ENCODE assay signal across 8 cellular contexts in genomic region chr6:2791124-2792050, GRCh38. TPM values are rescaled to one million over a fixed set of nuclear protein-coding genes. Genes with fewer than 3 reads are reported as not detected.
DNase-seq lines count a peak whose midpoint lies in the region; ATAC-seq and TF ChIP-seq lines count a peak whose summit lies in the region.

No MANE protein-coding gene starts in this region.

- peak overlapping the region; percentile 88 for H3K9ac ChIP-seq in PC-3 (ENCODE audit: low read length)

- peaks cover 6% of the 10 kb centered on the region for H3K36me3 Mint-ChIP-seq in activated naive CD4-positive, alpha-beta T cell treated with anti-CD3 and anti-CD28 coated beads, Interleukin-2, amount 50 U/mL, for 24 hours

- no peaks in the 10 kb centered on the region for H4K20me1 ChIP-seq in PC-3 (ENCODE audit: low read length)

- H3K4me3 ChIP-seq in HL-60 (replicated peaks; ENCODE audit: insufficient read depth, low read length) = no peak overlapping the region
- no peak overlapping the region for H3K4me3 ChIP-seq in PC-3 (ENCODE audit: low read length)
- no peak overlapping the region for H3K4me3 ChIP-seq in aorta (ENCODE audit: low read length in 2 of 2)

- no peaks in the 10 kb centered on the region for H3K27me3 Mint-ChIP-seq in activated naive CD4-positive, alpha-beta T cell treated with anti-CD3 and anti-CD28 coated beads, Interleukin-2, amount 50 U/mL, for 24 hours

- H3K36me3 ChIP-seq in PC-3 (ENCODE audit: low read depth, low read length) (peaks cover 2% of the 10 kb centered on the region; the same call in 1 of the 2 replicates), aorta (ENCODE audit: control insufficient read depth in 1 of 2, insufficient read depth in 2 of 2, low read length in 1 of 2) (no peaks in the 10 kb centered on the region)

- H3K4me1 Mint-ChIP-seq in activated naive CD4-positive, alpha-beta T cell treated with anti-CD3 and anti-CD28 coated beads, Interleukin-2, amount 50 U/mL, for 24 hours = peaks cover 37% of the 10 kb centered on the region

- WGBS in aorta, 2 donors = 26 to 31% methylated on average over 12 of the region's 12 CpGs

- H3K9me3 Mint-ChIP-seq in activated naive CD4-positive, alpha-beta T cell treated with anti-CD3 and anti-CD28 coated beads, Interleukin-2, amount 50 U/mL, for 24 hours = no peaks in the 10 kb centered on the region

- BruUV-seq in PC-3 (replicated peaks; lab: Mats Ljungman, UMichigan) = no TSS peak

- CTCF ChIA-PET in PC-3 (lab: Charles Lee) = interaction anchor here (0.6 to 2.6 kb wide), 12 partner anchors 26 to 197 kb away, joined by 3 to 26 read pairs (median 5); partner anchors contain the start of gene SERPINB1

- intact Hi-C loops in PC-3 (cut with micrococcal nuclease) = loop anchor here (1.0 to 2.0 kb wide), 8 partner anchors 27 to 198 kb away; no protein-coding TSS in a partner anchor
- intact Hi-C loops in aorta (cut with DNase I) = loop anchor here (5.0 kb wide), 1 partner anchor 51 kb away; the partner anchor contains the start of gene SERPINB1 (in 2 of the 2)

- peaks cover 12% of the 10 kb centered on the region for H3F3A ChIP-seq in PC-3 (ENCODE audit: low read length, unreplicated experiment)

- H3K27me3 ChIP-seq in HL-60 (ENCODE audit: insufficient read depth, poor library complexity, severe bottlenecking) (no peaks in the 10 kb centered on the region), PC-3 (ENCODE audit: low read length) (no peaks in the 10 kb centered on the region), aorta (ENCODE audit: control insufficient read depth in 1 of 2, insufficient read depth in 2 of 2, low read length in 1 of 2) (no peaks in the 10 kb centered on the region)

- H3K4me2 ChIP-seq in PC-3 (ENCODE audit: low read length) = peak overlapping the region; percentile 27

- POLR2A ChIA-PET in PC-3 (lab: Charles Lee; ENCODE audit: unreplicated experiment) = interaction anchor here (0.5 to 1.0 kb wide), 7 partner anchors 27 to 60 kb away, joined by 3 to 9 read pairs (median 4); partner anchors contain the start of gene SERPINB1

- ATAC-seq in PC-3 = peak; percentile 80
- ATAC-seq in aorta (ENCODE audit: low FRiP score) = peak; percentile 90

- TF ChIP-seq CTCF in HL-60 (IDR thresholded peaks at IDR 0.05; ENCODE audit: insufficient read depth, low read length) (peak; percentile 71), PC-3 (conservative IDR thresholded peaks at IDR 0.05; ENCODE audit: low read depth, low read length) (peak; percentile 92)

- no peak overlapping the region for H3K4me3 Mint-ChIP-seq in activated naive CD4-positive, alpha-beta T cell treated with anti-CD3 and anti-CD28 coated beads, Interleukin-2, amount 50 U/mL, for 24 hours

- no peak overlapping the region for H2AFZ ChIP-seq in PC-3 (ENCODE audit: low read length)

- H3K79me2 ChIP-seq in PC-3 (ENCODE audit: low read length) = peaks cover 19% of the 10 kb centered on the region

- H3K9me2 ChIP-seq in PC-3 (replicated peaks; ENCODE audit: low read length) = no peaks in the 10 kb centered on the region

- peak; percentile 20 for DNase-seq in activated T-cell treated with anti-CD3 and anti-CD28 coated beads for 1 hour (ENCODE audit: low read depth)
- no peak for DNase-seq in activated T-cell treated with anti-CD3 and anti-CD28 coated beads, Interleukin-2, amount 50 U/mL, for 1 hour
- DNase-seq in HL-60 (ENCODE audit: low read depth in 1 of 2, low spot score in 1 of 2) = peak; percentile 61 to 88
- peak; percentile 93 for DNase-seq in PC-3
- peak; percentile 82 for DNase-seq in globus pallidus (ENCODE audit: low spot score)
- DNase-seq in nucleus accumbens (lab: John Stamatoyannopoulos, UW) = peak in 33 of 56 donors; percentile 8 to 64 (median 38)
- peak in 1 of 2 donors; percentile 79 for DNase-seq in aorta

- peak overlapping the region; percentile 56 for H3K27ac Mint-ChIP-seq in activated naive CD4-positive, alpha-beta T cell treated with anti-CD3 and anti-CD28 coated beads, Interleukin-2, amount 50 U/mL, for 24 hours

- H3K27ac ChIP-seq in HL-60 (replicated peaks) (peak overlapping the region; percentile 98), PC-3 (ENCODE audit: low read length) (peak overlapping the region; percentile 98), aorta (ENCODE audit: low read depth in 1 of 2, low read length in 2 of 2) (peak overlapping the region; percentile 72 to 83)

- no peaks in the 10 kb centered on the region for H3K9me3 ChIP-seq in PC-3 (ENCODE audit: low read length)
- H3K9me3 ChIP-seq in aorta (ENCODE audit: control insufficient read depth, low read length) = no peaks in the 10 kb centered on the region

- H3K4me1 ChIP-seq in PC-3 (ENCODE audit: insufficient read depth, low read length) (peaks cover 59% of the 10 kb centered on the region), aorta (ENCODE audit: control insufficient read depth in 1 of 2, insufficient read depth in 2 of 2, low read length in 2 of 2) (peaks cover 0 to 2% of the 10 kb centered on the region in 2 donors)

RNA-seq across cellular contexts. Expression of gene WRNIP1, which starts 26.2 kb away (rescaled TPM):
- 92.2 and 114 TPM in 2 replicates for total RNA-seq in PC-3 (2014; rRNA removed)
- 10 to 100 TPM; 36.8 to 39.7 TPM for total RNA-seq in aorta
- 10 to 100 TPM; 23.2 to 40.3 TPM for polyA plus RNA-seq in aorta

RNA-seq across cellular contexts. Expression of gene MYLK4, which starts 40.7 kb away (rescaled TPM):
- 0.11 and 0.23 TPM in 2 replicates for total RNA-seq in PC-3 (2014; rRNA removed)
- total RNA-seq in aorta = 1 to 10 TPM; 1.4 to 1.7 TPM
- polyA plus RNA-seq in aorta = 1 to 10 TPM in 1 of 2 donors, under 1 TPM in 1; 0.38 to 2.5 TPM

RNA-seq across cellular contexts. Expression of gene SERPINB1, which starts 50.3 kb away (rescaled TPM):
- 78.7 and 133 TPM in 2 replicates for total RNA-seq in PC-3 (2014; rRNA removed)
- total RNA-seq in aorta = 10 to 100 TPM; 42.8 to 46.6 TPM
- polyA plus RNA-seq in aorta = 10 to 100 TPM; 30.2 to 59.5 TPM
